14 cellular contexts compared by ENCODE assay signal in genomic region chr2:225027061-225027762, GRCh38. TPM values are rescaled to one million over a fixed set of nuclear protein-coding genes. Genes with fewer than 3 reads are reported as not detected.
DNase-seq lines count a peak whose midpoint lies in the region; ATAC-seq and TF ChIP-seq lines count a peak whose summit lies in the region.
"Had no signal": no experiment of that assay in that cellular context is flagged by ENCODE, and none has a peak within 500 bp of the region (broad histone marks: within the 10 kb centered on the region; RNA-seq: fewer than 3 reads in every experiment).

No MANE protein-coding gene starts in this region.

- ATAC-seq in HG03521 (IDR thresholded peaks at IDR 0.05; ENCODE audit: unreplicated experiment) = no peak
- ATAC-seq in GM21529 (IDR thresholded peaks at IDR 0.05; ENCODE audit: unreplicated experiment) = no peak

- no peak for TF ChIP-seq CTCF in dorsolateral prefrontal cortex (IDR thresholded peaks at IDR 0.05 in 54 of 56, conservative IDR thresholded peaks at IDR 0.05 in 2 of 56; ENCODE audit: low read depth in 1 of 56, partially characterized antibody in 56 of 56)

- H3K27me3 ChIP-seq in dorsolateral prefrontal cortex = no peaks in the 10 kb centered on the region
- H3K27me3 ChIP-seq: SJSA1 had no signal

- H3K9ac ChIP-seq in SK-N-MC (ENCODE audit: insufficient read length) = no peak overlapping the region
- H3K9ac ChIP-seq: parathyroid adenoma had no signal

- H3K27ac ChIP-seq in SK-N-MC (0 out of 2 replicates have a peak overlapping the region, but pooled peaks have one; percentile 47), dorsolateral prefrontal cortex (peak overlapping the region in 37 of 59 donors; percentile 0 to 98 (median 44))
- H3K27ac ChIP-seq: C4-2B, parathyroid adenoma, SJSA1 had no signal

- H3K36me3 ChIP-seq in SK-N-MC (ENCODE audit: insufficient read depth, low read length) = no peaks in the 10 kb centered on the region
- H3K36me3 ChIP-seq: SJSA1 had no signal

- H3K9me3 ChIP-seq in SK-N-MC (ENCODE audit: low read depth, low read length) = no peaks in the 10 kb centered on the region
- H3K9me3 ChIP-seq: SJSA1 had no signal

- intact Hi-C loops in dorsolateral prefrontal cortex (cut with DNase I) = no loop called here

- in situ Hi-C loops in KBM-7 (cut with MboI; ENCODE audit: low pct_unique_long_range_greater_than_20kb, low sequenced_read_pairs) = no loop called here

- H3K4me3 ChIP-seq in SK-N-MC (no peak overlapping the region), dorsolateral prefrontal cortex (no peak overlapping the region)
- H3K4me3 ChIP-seq: SJSA1 had no signal

- DNase-seq in stimulated activated CD4-positive, alpha-beta T cell treated with anti-CD3 and anti-CD28 coated beads, Interleukin-1b, Interleukin-23, amount 100 ng/mL, for 48 hours = peak; percentile 28
- DNase-seq in stimulated activated CD4-positive, alpha-beta T cell treated with anti-CD3 and anti-CD28 coated beads, Interleukin-4, amount 100 ng/mL, for 1 hour = no peak
- DNase-seq in SK-N-MC (ENCODE audit: low read depth, low spot score) = no peak
- DNase-seq in dorsolateral prefrontal cortex = no peak
- DNase-seq in KBM-7 = no peak
- no peak for DNase-seq in NCI-H2227 (lab: John Stamatoyannopoulos, UW; ENCODE audit: unreplicated experiment)
- DNase-seq: dermis blood vessel endothelial cell, NCI-H1694 treated with DMSO at 0.1 percent for 48 hours, NCI-H69 had no signal

RNA-seq across cellular contexts. Expression of gene DOCK10, which starts 15.1 kb away (rescaled TPM):
- 100 to 1,000 TPM in 48 of 120 experiments, 10 to 100 TPM in 72; 24.3 to 264 (median 89.2) TPM for total RNA-seq in dorsolateral prefrontal cortex
